Comparison of ENCODE assay signal across 30 cellular contexts in the genomic region with DNA sequence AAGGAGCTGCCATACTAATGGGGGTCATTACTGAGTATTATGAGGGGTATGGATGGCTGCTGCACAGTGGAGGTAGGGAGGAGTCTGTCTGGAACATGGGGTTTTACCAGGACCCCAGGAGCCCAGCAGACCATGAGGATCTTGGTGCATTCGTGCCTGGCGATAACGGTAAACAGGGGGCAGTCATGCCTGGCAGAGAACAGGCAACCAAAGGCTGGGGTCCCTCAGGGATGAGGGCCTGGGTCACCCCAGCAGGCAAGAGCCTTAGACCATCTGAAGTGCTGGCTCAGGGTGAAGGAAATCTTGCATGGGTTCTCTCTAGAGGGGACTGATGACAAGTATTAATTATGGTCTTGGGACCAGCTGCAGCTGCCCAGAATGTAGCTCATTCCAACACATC. TPM values are rescaled to one million over a fixed set of nuclear protein-coding genes. Genes with fewer than 3 reads are reported as not detected.
DNase-seq lines count a peak whose midpoint lies in the region; ATAC-seq, FAIRE-seq and TF ChIP-seq lines count a peak whose summit lies in the region.
"Had no signal": no experiment of that assay in that cellular context is flagged by ENCODE, and none has a peak within 500 bp of the region (broad histone marks: within the 10 kb centered on the region; RNA-seq: fewer than 3 reads in every experiment).

No MANE protein-coding gene starts in this region.

- H3K36me3 Mint-ChIP-seq in activated CD8-positive, alpha-beta memory T cell treated with anti-CD3 and anti-CD28 coated beads, Interleukin-2, amount 10 ng/mL, durations not matched to agents 7 days and 5 days = no peaks in the 10 kb centered on the region
- H3K36me3 Mint-ChIP-seq in activated naive CD8-positive, alpha-beta T cell treated with anti-CD3 and anti-CD28 coated beads for 36 hours = no peaks in the 10 kb centered on the region
- H3K36me3 Mint-ChIP-seq: CD14-positive monocyte had no signal

- DNase-seq in activated CD8-positive, alpha-beta memory T cell treated with anti-CD3 and anti-CD28 coated beads for 24 hours = peak; percentile 28
- no peak for DNase-seq in activated CD8-positive, alpha-beta memory T cell treated with anti-CD3 and anti-CD28 coated beads, Interleukin-2, amount 10 ng/mL, durations not matched to agents 7 days and 5 days
- no peak for DNase-seq in bronchial epithelial cell (ENCODE audit: low read depth)
- peak; percentile 35 for DNase-seq in left lobe of liver (ENCODE audit: low spot score)
- DNase-seq in ureter (ENCODE audit: low spot score) = peak; percentile 18
- no peak for DNase-seq in cerebellar cortex (ENCODE audit: low spot score)
- no peak for DNase-seq in activated naive CD8-positive, alpha-beta T cell treated with anti-CD3 and anti-CD28 coated beads for 36 hours
- DNase-seq in NCI-H2227 (lab: John Stamatoyannopoulos, UW; ENCODE audit: unreplicated experiment) = no peak
- DNase-seq: ACHN; BE2C; Calu3; CD8-positive, alpha-beta memory T cell; DMS153; DND-41; HCEC 1CT; NCI-H1048; NCI-H1417 treated with DMSO at 0.1 percent for 48 hours; NCI-H1694 treated with DMSO at 0.1 percent for 48 hours; NCI-H2081; NCI-H226; NCI-H510A; NCI-H69; SIG-M5 had no signal

- no peaks in the 10 kb centered on the region for H3K9me3 Mint-ChIP-seq in activated CD8-positive, alpha-beta memory T cell treated with anti-CD3 and anti-CD28 coated beads, Interleukin-2, amount 10 ng/mL, durations not matched to agents 7 days and 5 days (ENCODE audit: low read depth)
- no peaks in the 10 kb centered on the region for H3K9me3 Mint-ChIP-seq in activated naive CD8-positive, alpha-beta T cell treated with anti-CD3 and anti-CD28 coated beads for 36 hours

- H3K36me3 ChIP-seq in bronchial epithelial cell (ENCODE audit: control insufficient read depth, insufficient read depth, low read length) = no peaks in the 10 kb centered on the region
- H3K36me3 ChIP-seq: BE2C had no signal

- peak; percentile 7 for FAIRE-seq in bronchial epithelial cell (lab: Jason Lieb, UNC)
- FAIRE-seq: GM18507 had no signal

- H3K4me1 Mint-ChIP-seq in activated CD8-positive, alpha-beta memory T cell treated with anti-CD3 and anti-CD28 coated beads, Interleukin-2, amount 10 ng/mL, durations not matched to agents 7 days and 5 days = no peaks in the 10 kb centered on the region
- H3K4me1 Mint-ChIP-seq in activated naive CD8-positive, alpha-beta T cell treated with anti-CD3 and anti-CD28 coated beads for 36 hours = no peaks in the 10 kb centered on the region
- H3K4me1 Mint-ChIP-seq: CD14-positive monocyte; CD8-positive, alpha-beta memory T cell had no signal

- H3K27me3 ChIP-seq in bronchial epithelial cell (ENCODE audit: control insufficient read depth, insufficient read depth, low read length) = peaks cover 2% of the 10 kb centered on the region
- H3K27me3 ChIP-seq: BE2C had no signal

- H3K27ac Mint-ChIP-seq in activated CD8-positive, alpha-beta memory T cell treated with anti-CD3 and anti-CD28 coated beads, Interleukin-2, amount 10 ng/mL, durations not matched to agents 7 days and 5 days = no peak overlapping the region
- no peak overlapping the region for H3K27ac Mint-ChIP-seq in activated naive CD8-positive, alpha-beta T cell treated with anti-CD3 and anti-CD28 coated beads for 36 hours
- H3K27ac Mint-ChIP-seq: CD14-positive monocyte, GM23338 had no signal

- no peak overlapping the region for H3K4me3 Mint-ChIP-seq in activated CD8-positive, alpha-beta memory T cell treated with anti-CD3 and anti-CD28 coated beads, Interleukin-2, amount 10 ng/mL, durations not matched to agents 7 days and 5 days
- H3K4me3 Mint-ChIP-seq in activated naive CD8-positive, alpha-beta T cell treated with anti-CD3 and anti-CD28 coated beads for 36 hours = no peak overlapping the region
- H3K4me3 Mint-ChIP-seq: CD14-positive monocyte, GM23338 had no signal

- CTCF ChIA-PET in activated CD8-positive, alpha-beta memory T cell treated with anti-CD3 and anti-CD28 coated beads, Interleukin-2, amount 10 ng/mL, durations not matched to agents 7 days and 5 days (lab: Charles Lee) = interaction anchor here (1.1 kb wide), 1 partner anchor 20 kb away, joined by 3 read pairs; no protein-coding TSS in a partner anchor

- TF ChIP-seq CTCF in bronchial epithelial cell (IDR thresholded peaks at IDR 0.05; ENCODE audit: insufficient read depth, low read length, severe bottlenecking) = no peak

- ATAC-seq in activated CD8-positive, alpha-beta memory T cell treated with anti-CD3 and anti-CD28 coated beads, Interleukin-2, amount 10 ng/mL, durations not matched to agents 7 days and 5 days = no peak
- no peak for ATAC-seq in left lobe of liver
- ATAC-seq: GM23338, Panc1 had no signal

- H3K27me3 Mint-ChIP-seq in activated CD8-positive, alpha-beta memory T cell treated with anti-CD3 and anti-CD28 coated beads, Interleukin-2, amount 10 ng/mL, durations not matched to agents 7 days and 5 days = peaks cover 2% of the 10 kb centered on the region
- no peaks in the 10 kb centered on the region for H3K27me3 Mint-ChIP-seq in activated naive CD8-positive, alpha-beta T cell treated with anti-CD3 and anti-CD28 coated beads for 36 hours

- H3K4me3 ChIP-seq in bronchial epithelial cell (ENCODE audit: low read depth, low read length) = no peak overlapping the region
- H3K4me3 ChIP-seq: GM23338, SK-N-MC had no signal

RNA-seq across cellular contexts. Expression of a gene that starts 46.1 kb away (rescaled TPM):
- not detected for total RNA-seq in activated CD8-positive, alpha-beta memory T cell treated with anti-CD3 and anti-CD28 coated beads, Interleukin-2, amount 10 ng/mL, durations not matched to agents 7 days and 5 days
- total RNA-seq in bronchial epithelial cell (not detected in 2 replicates), left lobe of liver (not detected), ureter (not detected)
- total RNA-seq in activated naive CD8-positive, alpha-beta T cell treated with anti-CD3 and anti-CD28 coated beads for 36 hours = not detected
- total RNA-seq: Calu3; CD8-positive, alpha-beta memory T cell; GM23338; HT-29; OCI-LY7 had no signal

Comparison
In these comparisons a context has a peak if more than half of its experiments do, and no peak if none do; other contexts are left out.
1. DNase-seq: peak in activated CD8-positive, alpha-beta memory T cell treated with anti-CD3 and anti-CD28 coated beads for 24 hours (single experiment), left lobe of liver (single experiment) and ureter (single experiment); none in activated CD8-positive, alpha-beta memory T cell treated with anti-CD3 and anti-CD28 coated beads, Interleukin-2, amount 10 ng/mL, durations not matched to agents 7 days and 5 days (single experiment), bronchial epithelial cell (single experiment), cerebellar cortex (single experiment), activated naive CD8-positive, alpha-beta T cell treated with anti-CD3 and anti-CD28 coated beads for 36 hours (single experiment) and NCI-H2227 (single experiment).